Comparison of ENCODE assay signal across 18 cellular contexts in genomic region chr11:17646451-17647145, GRCh38.
DNase-seq lines count a peak whose midpoint lies in the region; ATAC-seq, FAIRE-seq and TF ChIP-seq lines count a peak whose summit lies in the region.
"Had no signal": no experiment of that assay in that cellular context is flagged by ENCODE, and none has a peak within 500 bp of the region (broad histone marks: within the 10 kb centered on the region; RNA-seq: fewer than 3 reads in every experiment).

No MANE protein-coding gene starts in this region.

- no peak overlapping the region for H2AFZ ChIP-seq in GM23338

- TF ChIP-seq CTCF in GM23338 (conservative IDR thresholded peaks at IDR 0.05; ENCODE audit: low read depth in 2 of 2), result no peak
- TF ChIP-seq CTCF in bronchial epithelial cell (IDR thresholded peaks at IDR 0.05; ENCODE audit: insufficient read depth, low read length, severe bottlenecking), result no peak

- intact Hi-C loops in activated CD4-positive, alpha-beta T cell treated with anti-CD3 and anti-CD28 coated beads, Interleukin-2, amount 10 ng/mL, durations not matched to agents 24 days and 14 days (cut with micrococcal nuclease), result no loop called here
- intact Hi-C loops in right cardiac atrium (cut with DNase I), result no loop called here

- H3K27me3 ChIP-seq in GM23338 (ENCODE audit: insufficient read depth) (no peaks in the 10 kb centered on the region), bronchial epithelial cell (ENCODE audit: control insufficient read depth, insufficient read depth, low read length) (peaks cover 5% of the 10 kb centered on the region), right cardiac atrium (ENCODE audit: control insufficient read depth, insufficient read depth) (no peaks in the 10 kb centered on the region)
- H3K27me3 ChIP-seq: BLaER1 treated with 17β-estradiol and CSF1 and Interleukin-3, amounts not matched to agents 10 nM and 100 nM had no signal

- H3K4me3 Mint-ChIP-seq in activated CD4-positive, alpha-beta T cell treated with anti-CD3 and anti-CD28 coated beads, Interleukin-2, amount 10 ng/mL, durations not matched to agents 24 days and 14 days, result no peak overlapping the region
- no peak overlapping the region for H3K4me3 Mint-ChIP-seq in GM23338
- H3K4me3 Mint-ChIP-seq: CD4-positive, CD25-positive, alpha-beta regulatory T cell; HFFc6 had no signal

- no peaks in the 10 kb centered on the region for H3K36me3 Mint-ChIP-seq in activated CD4-positive, alpha-beta T cell treated with anti-CD3 and anti-CD28 coated beads, Interleukin-2, amount 10 ng/mL, durations not matched to agents 24 days and 14 days (ENCODE audit: low read depth)
- no peaks in the 10 kb centered on the region for H3K36me3 Mint-ChIP-seq in GM23338 (ENCODE audit: low read depth)
- H3K36me3 Mint-ChIP-seq: CD4-positive, CD25-positive, alpha-beta regulatory T cell had no signal

- H3K79me2 ChIP-seq in GM23338 (replicated peaks; ENCODE audit: insufficient read depth), result no peaks in the 10 kb centered on the region

- ATAC-seq in GM23338 (peak; percentile 69), HG03442 (IDR thresholded peaks at IDR 0.05; ENCODE audit: unreplicated experiment) (no peak), right cardiac atrium (no peak)

- H4K20me1 ChIP-seq in GM23338 (replicated peaks; ENCODE audit: insufficient read depth), result no peaks in the 10 kb centered on the region; the same call in 1 of the 2 replicates
- H4K20me1 ChIP-seq: BLaER1 treated with 17β-estradiol and CSF1 and Interleukin-3, amounts not matched to agents 10 nM and 100 nM had no signal

- FAIRE-seq in bronchial epithelial cell (lab: Jason Lieb, UNC), result peak; percentile 73
- FAIRE-seq: GM18507 had no signal

- H3K27me3 Mint-ChIP-seq in activated CD4-positive, alpha-beta T cell treated with anti-CD3 and anti-CD28 coated beads, Interleukin-2, amount 10 ng/mL, durations not matched to agents 24 days and 14 days, result peaks cover 9% of the 10 kb centered on the region
- peaks cover 8% of the 10 kb centered on the region for H3K27me3 Mint-ChIP-seq in GM23338 (ENCODE audit: insufficient read depth, low read depth, poor library complexity)

- no peaks in the 10 kb centered on the region for H3K9me3 Mint-ChIP-seq in activated CD4-positive, alpha-beta T cell treated with anti-CD3 and anti-CD28 coated beads, Interleukin-2, amount 10 ng/mL, durations not matched to agents 24 days and 14 days
- H3K9me3 Mint-ChIP-seq in GM23338, result peaks cover 3% of the 10 kb centered on the region; the same call in 1 of the 3 replicates

- DNase-seq in activated CD4-positive, alpha-beta T cell treated with anti-CD3 and anti-CD28 coated beads, Interleukin-2, amount 10 ng/mL, durations not matched to agents 24 days and 14 days, result peak; percentile 31
- no peak for DNase-seq in activated CD4-positive, alpha-beta T cell treated with anti-CD3 and anti-CD28 coated beads, Interleukin-2, amount 50 U/mL, for 48 hours
- DNase-seq in GM23338 (ENCODE audit: low spot score), result no peak
- no peak for DNase-seq in bronchial epithelial cell (ENCODE audit: low read depth)
- no peak for DNase-seq in DMS114 treated with DMSO at 0.1 percent for 48 hours (lab: John Stamatoyannopoulos, UW; ENCODE audit: unreplicated experiment)
- DNase-seq in right cardiac atrium, result no peak
- DNase-seq: 8988T; AML-193; CD4-positive, CD25-positive, alpha-beta regulatory T cell; GOT3; HCEC 1CT; HFFc6; IMR-90; KBM-7 had no signal

- H3K4me2 ChIP-seq in GM23338, result no peak overlapping the region
- H3K4me2 ChIP-seq: BLaER1 treated with 17β-estradiol and CSF1 and Interleukin-3, amounts not matched to agents 10 nM and 100 nM had no signal

- WGBS in right cardiac atrium, result 66% methylated on average over 8 of the region's 8 CpGs

- H3K9me2 ChIP-seq in GM23338 (ENCODE audit: insufficient read depth), result no peaks in the 10 kb centered on the region

- H3K4me1 ChIP-seq in GM23338 (ENCODE audit: insufficient read depth), result 0 out of 2 replicates have a peak, but pooled peaks cover 2% of the 10 kb centered on the region
- H3K4me1 ChIP-seq in right cardiac atrium (ENCODE audit: control insufficient read depth, insufficient read depth, low read length), result no peaks in the 10 kb centered on the region

- H3K4me3 ChIP-seq in GM23338 (no peak overlapping the region), bronchial epithelial cell (ENCODE audit: low read depth, low read length) (no peak overlapping the region), right cardiac atrium (ENCODE audit: low read length) (no peak overlapping the region)
- H3K4me3 ChIP-seq: BLaER1 treated with 17β-estradiol and CSF1 and Interleukin-3, amounts not matched to agents 10 nM and 100 nM had no signal

- H3K9me3 ChIP-seq in right cardiac atrium (ENCODE audit: control insufficient read depth, low read length), result no peaks in the 10 kb centered on the region

- no peak overlapping the region for H3K27ac ChIP-seq in GM23338 (ENCODE audit: low read depth)
- no peak overlapping the region for H3K27ac ChIP-seq in right cardiac atrium (ENCODE audit: low read length)
- H3K27ac ChIP-seq: HL-60 had no signal

- H3F3A ChIP-seq in GM23338 (replicated peaks; ENCODE audit: low read depth), result no peaks in the 10 kb centered on the region

- peaks cover 2% of the 10 kb centered on the region for H3K4me1 Mint-ChIP-seq in activated CD4-positive, alpha-beta T cell treated with anti-CD3 and anti-CD28 coated beads, Interleukin-2, amount 10 ng/mL, durations not matched to agents 24 days and 14 days
- H3K4me1 Mint-ChIP-seq in GM23338, result peaks cover 26% of the 10 kb centered on the region; the same call in 2 of the 3 replicates
- H3K4me1 Mint-ChIP-seq: CD4-positive, CD25-positive, alpha-beta regulatory T cell had no signal

- H3K27ac Mint-ChIP-seq in activated CD4-positive, alpha-beta T cell treated with anti-CD3 and anti-CD28 coated beads, Interleukin-2, amount 10 ng/mL, durations not matched to agents 24 days and 14 days, result no peak overlapping the region
- no peak overlapping the region for H3K27ac Mint-ChIP-seq in GM23338
- H3K27ac Mint-ChIP-seq: CD4-positive, CD25-positive, alpha-beta regulatory T cell; HFFc6 had no signal

- H3K36me3 ChIP-seq in GM23338 (ENCODE audit: insufficient read depth), result no peaks in the 10 kb centered on the region
- no peaks in the 10 kb centered on the region for H3K36me3 ChIP-seq in bronchial epithelial cell (ENCODE audit: control insufficient read depth, insufficient read depth, low read length)
- H3K36me3 ChIP-seq: BLaER1 treated with 17β-estradiol and CSF1 and Interleukin-3, amounts not matched to agents 10 nM and 100 nM had no signal

TF ChIP-seq in GM23338, 12 proteins besides CTCF, POLR2A, EP300 and RAD21:
- TF ChIP-seq POLR2AphosphoS5 (IDR thresholded peaks at IDR 0.05; ENCODE audit: low read depth) (no peak), ZNF331 (CRISPR knock-in tag; IDR thresholded peaks at IDR 0.05; ENCODE audit: low read depth) (no peak), ETS1 (IDR thresholded peaks at IDR 0.05) (no peak), CREB1 (CRISPR knock-in tag; IDR thresholded peaks at IDR 0.05; ENCODE audit: low read depth) (no peak), STAT1 (IDR thresholded peaks at IDR 0.05; ENCODE audit: unreplicated experiment) (no peak), JUNB (IDR thresholded peaks at IDR 0.05; ENCODE audit: unreplicated experiment) (no peak)
